In the genomic region with DNA sequence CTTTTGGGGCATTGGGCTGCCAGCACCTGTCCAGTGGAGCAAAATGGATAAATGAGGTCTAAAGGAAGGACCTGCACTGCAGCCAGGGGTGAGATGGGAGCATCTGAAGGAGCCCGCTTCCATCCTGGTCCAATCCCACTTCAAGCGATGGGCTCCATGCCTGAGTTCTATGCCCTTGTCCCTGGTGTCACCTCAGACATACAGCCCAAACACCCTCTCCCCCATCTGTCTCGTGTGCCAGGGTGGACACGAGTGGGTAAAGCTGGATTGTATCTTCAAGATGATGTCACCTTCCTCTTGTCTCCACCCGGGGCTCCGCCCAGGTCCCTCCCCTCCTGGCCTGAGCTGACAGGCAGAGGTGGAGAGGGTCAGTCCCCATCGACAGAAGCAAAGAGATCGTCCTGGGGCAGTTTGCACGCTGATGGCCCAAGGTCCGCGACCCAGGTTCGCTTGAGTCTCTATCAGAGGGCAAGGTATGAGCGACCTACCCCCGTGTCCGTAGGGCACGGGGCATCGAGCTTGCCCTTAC, we compare ENCODE assay signal across 8 cellular contexts. TPM values are rescaled to one million over a fixed set of nuclear protein-coding genes. Genes with fewer than 3 reads are reported as not detected.
DNase-seq lines count a peak whose midpoint lies in the region; ATAC-seq and TF ChIP-seq lines count a peak whose summit lies in the region.

No MANE protein-coding gene starts in this region.

- H3K27ac Mint-ChIP-seq in IgD-negative memory B cell = peak overlapping the region; percentile 90 to 98 (median 97)
- H3K27ac Mint-ChIP-seq in activated CD8-positive, alpha-beta T cell treated with anti-CD3 and anti-CD28 coated beads for 36 hours = peak overlapping the region; percentile 86

- H3K9me3 Mint-ChIP-seq in IgD-negative memory B cell = no peaks in the 10 kb centered on the region
- H3K9me3 Mint-ChIP-seq in activated CD8-positive, alpha-beta T cell treated with anti-CD3 and anti-CD28 coated beads for 36 hours = no peaks in the 10 kb centered on the region

- H3K36me3 ChIP-seq in esophagus (ENCODE audit: control insufficient read depth in 2 of 2, insufficient read depth in 2 of 2, low read length in 1 of 2) (peaks cover 0 to 2% of the 10 kb centered on the region in 2 donors), uterus (no peaks in the 10 kb centered on the region)

- H3K27me3 Mint-ChIP-seq in IgD-negative memory B cell = no peaks in the 10 kb centered on the region
- no peaks in the 10 kb centered on the region for H3K27me3 Mint-ChIP-seq in activated CD8-positive, alpha-beta T cell treated with anti-CD3 and anti-CD28 coated beads for 36 hours

- ATAC-seq in GM21360 (IDR thresholded peaks at IDR 0.05; ENCODE audit: unreplicated experiment) = peak; percentile 19
- ATAC-seq in activated CD8-positive, alpha-beta T cell treated with anti-CD3 and anti-CD28 coated beads for 36 hours = no peak

- no peak for TF ChIP-seq POLR2A in uterus (IDR thresholded peaks at IDR 0.05)

- CTCF ChIA-PET in activated CD8-positive, alpha-beta T cell treated with anti-CD3 and anti-CD28 coated beads for 36 hours (lab: Charles Lee) = interaction anchor here (0.6 to 4.6 kb wide), 10 partner anchors 12 to 361 kb away, joined by 3 to 61 read pairs (median 8); a partner anchor contains a TSS

- peak overlapping the region; percentile 59 to 69 for H3K4me3 ChIP-seq in esophagus (ENCODE audit: low read depth in 1 of 2, low read length in 2 of 2)
- peak overlapping the region; percentile 84 to 91 for H3K4me3 ChIP-seq in uterus

- DNase-seq in D341Med (ENCODE audit: low spot score) (peak; percentile 33), myocyte (ENCODE audit: low read depth) (peak; percentile 39), uterus (peak; percentile 72 to 75), foreskin melanocyte (no peak)
- peak; percentile 66 for DNase-seq in activated CD8-positive, alpha-beta T cell treated with anti-CD3 and anti-CD28 coated beads for 36 hours

- peaks cover 13 to 21% of the 10 kb centered on the region in 2 donors for H3K4me1 ChIP-seq in esophagus (ENCODE audit: control insufficient read depth in 2 of 2, insufficient read depth in 2 of 2, low read length in 1 of 2)
- peaks cover 8 to 11% of the 10 kb centered on the region in 2 donors for H3K4me1 ChIP-seq in uterus

- H3K27ac ChIP-seq in esophagus (ENCODE audit: low read depth in 2 of 2, low read length in 1 of 2) (peak overlapping the region; percentile 90 to 99), uterus (peak overlapping the region; percentile 92 to 95)

- H3K27me3 ChIP-seq in esophagus (ENCODE audit: control insufficient read depth in 1 of 2, insufficient read depth in 2 of 2, low read length in 2 of 2) = no peaks in the 10 kb centered on the region
- no peaks in the 10 kb centered on the region for H3K27me3 ChIP-seq in uterus

- H3K9me3 ChIP-seq in esophagus (ENCODE audit: control insufficient read depth in 2 of 2, insufficient read depth in 1 of 2, low read depth in 1 of 2, low read length in 1 of 2) (no peaks in the 10 kb centered on the region), uterus (no peaks in the 10 kb centered on the region)

- WGBS in esophagus, 2 donors = 9 to 10% methylated on average over 17 of the region's 17 CpGs

- intact Hi-C loops in activated CD8-positive, alpha-beta T cell treated with anti-CD3 and anti-CD28 coated beads for 36 hours (cut with micrococcal nuclease) = loop anchor here (5.0 kb wide), 1 partner anchor 359 kb away; no protein-coding TSS in a partner anchor
- intact Hi-C loops in uterus (cut with DNase I; ENCODE audit: low total_unique reads) = loop anchor here (5.0 kb wide), 2 partner anchors 144 to 169 kb away; a partner anchor contains a TSS

- peak overlapping the region; percentile 96 to 99 (median 96) for H3K4me3 Mint-ChIP-seq in IgD-negative memory B cell
- H3K4me3 Mint-ChIP-seq in activated CD8-positive, alpha-beta T cell treated with anti-CD3 and anti-CD28 coated beads for 36 hours = peak overlapping the region; percentile 85

- POLR2A ChIA-PET in activated CD8-positive, alpha-beta T cell treated with anti-CD3 and anti-CD28 coated beads for 36 hours (lab: Charles Lee) = interaction anchor here (0.7 to 5.7 kb wide), 12 partner anchors 9 to 177 kb away, joined by 3 to 33 read pairs (median 4); a partner anchor contains a TSS

- TF ChIP-seq CTCF in activated CD8-positive, alpha-beta T cell treated with anti-CD3 and anti-CD28 coated beads for 36 hours (IDR thresholded peaks at IDR 0.05) = no peak
- no peak for TF ChIP-seq CTCF in uterus (IDR thresholded peaks at IDR 0.05)

- peaks cover 6% of the 10 kb centered on the region for H3K36me3 Mint-ChIP-seq in IgD-negative memory B cell
- peaks cover 21% of the 10 kb centered on the region for H3K36me3 Mint-ChIP-seq in activated CD8-positive, alpha-beta T cell treated with anti-CD3 and anti-CD28 coated beads for 36 hours (ENCODE audit: low read depth)

- peaks cover 13 to 25% (median 20%) of the 10 kb centered on the region in 3 donors for H3K4me1 Mint-ChIP-seq in IgD-negative memory B cell
- H3K4me1 Mint-ChIP-seq in activated CD8-positive, alpha-beta T cell treated with anti-CD3 and anti-CD28 coated beads for 36 hours (ENCODE audit: low read depth) = peaks cover 44% of the 10 kb centered on the region

RNA-seq across cellular contexts. Expression of a gene that starts 0.5 kb away (rescaled TPM):
- 66.2 TPM for polyA plus RNA-seq in IgD-negative memory B cell
- total RNA-seq in activated CD8-positive, alpha-beta T cell treated with anti-CD3 and anti-CD28 coated beads for 36 hours = 10 to 100 TPM; 13.3 to 16.4 TPM
- polyA plus RNA-seq in esophagus = 10 to 100 TPM; 31.7 to 36.6 TPM
- 21.6 and 25.5 TPM in 2 replicates for total RNA-seq in myocyte
- 41.5 TPM for polyA plus RNA-seq in myocyte (2012)
- total RNA-seq in uterus = 10 to 100 TPM in 3 of 4 donors, 1 to 10 TPM in 1; 5.2 to 44.3 (median 20.0) TPM

RNA-seq across cellular contexts. Expression of a gene that starts 11.6 kb away (rescaled TPM):
- polyA plus RNA-seq in IgD-negative memory B cell (68.3 TPM), esophagus (100 to 1,000 TPM; 202 to 211 TPM)
- 100 to 1,000 TPM; 683 to 709 TPM for total RNA-seq in activated CD8-positive, alpha-beta T cell treated with anti-CD3 and anti-CD28 coated beads for 36 hours
- total RNA-seq in myocyte (30.4 and 37.5 TPM in 2 replicates), uterus (10 to 100 TPM in 2 of 4 donors, 1 to 10 TPM in 1, under 1 TPM in 1; 0.51 to 24.4 (median 13.5) TPM)
- polyA plus RNA-seq in myocyte (2012) = 27.5 TPM

Comparison
In these comparisons a context has a peak if more than half of its experiments do, and no peak if none do; other contexts are left out.
1. RNA of a gene that starts 11.6 kb away (total RNA-seq): 683 to 709 TPM in activated CD8-positive, alpha-beta T cell treated with anti-CD3 and anti-CD28 coated beads for 36 hours; 30.4 to 37.5 TPM in myocyte and 0.51 to 24.4 TPM in uterus; every median in the first group is over 10 times any median in the second.